Comparison of ENCODE assay signal across 22 cellular contexts in the genomic region with DNA sequence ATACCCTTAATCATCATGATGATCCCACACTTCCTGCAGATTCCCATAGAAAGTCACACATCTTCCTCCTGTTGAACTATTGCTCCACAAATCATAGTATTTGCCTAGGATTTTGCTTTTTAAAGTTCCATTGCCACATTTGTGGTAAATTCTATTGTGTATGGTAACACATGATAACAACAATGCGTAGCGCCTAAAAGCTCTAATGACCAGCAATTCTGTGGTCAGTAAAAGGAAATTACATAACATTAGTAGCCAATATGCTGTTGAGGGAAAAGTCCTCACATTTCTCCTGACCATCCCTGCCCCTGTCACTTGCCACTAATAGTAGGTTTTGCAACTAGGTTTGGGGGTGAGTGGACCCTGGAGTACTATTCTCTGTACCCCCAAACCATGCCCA. TPM values are rescaled to one million over a fixed set of nuclear protein-coding genes. Genes with fewer than 3 reads are reported as not detected.
DNase-seq lines count a peak whose midpoint lies in the region; TF ChIP-seq lines count a peak whose summit lies in the region.
"Had no signal": no experiment of that assay in that cellular context is flagged by ENCODE, and none has a peak within 500 bp of the region (broad histone marks: within the 10 kb centered on the region; RNA-seq: fewer than 3 reads in every experiment).

No MANE protein-coding gene starts in this region.

- H3K4me1 ChIP-seq in uterus: no peaks in the 10 kb centered on the region
- H3K4me1 ChIP-seq: A549 had no signal

- no peak overlapping the region for H3K4me3 Mint-ChIP-seq in neural crest cell
- H3K4me3 Mint-ChIP-seq: H9, T-cell had no signal

- no peaks in the 10 kb centered on the region for H3K9me3 ChIP-seq in uterus
- H3K9me3 ChIP-seq: A549 had no signal

- H3K9me3 Mint-ChIP-seq in neural crest cell: no peaks in the 10 kb centered on the region
- H3K9me3 Mint-ChIP-seq: T-cell had no signal

- no peaks in the 10 kb centered on the region for H3K27me3 ChIP-seq in uterus

- DNase-seq in CD1c-positive myeloid dendritic cell (ENCODE audit: extremely low spot score) (peak; percentile 25), M059J (ENCODE audit: low read depth) (peak; percentile 7), cardiac fibroblast (ENCODE audit: low read depth in 2 of 2) (peak; percentile 18 to 59), neural crest cell (ENCODE audit: low read depth, low spot score) (no peak), NCI-H187 (lab: John Stamatoyannopoulos, UW) (no peak), posterior vena cava (ENCODE audit: low spot score) (no peak), uterus (no peak)
- DNase-seq: C1 segment of cervical spinal cord, Calu3, DMS79 treated with DMSO at 0.1 percent for 48 hours, H9, Kasumi-1, NCI-H1105 treated with DMSO at 0.1 percent for 48 hours, NCI-H146, NCI-H2029, NCI-H446 treated with DMSO at 0.1 percent for 48 hours, NCI-H526, PC-9, SHP77, T-cell had no signal

- intact Hi-C loops in posterior vena cava (cut with DNase I) (no loop called here), uterus (cut with DNase I; ENCODE audit: low total_unique reads) (no loop called here)

- peak overlapping the region; percentile 84 for H3K27ac Mint-ChIP-seq in neural crest cell (ENCODE audit: unreplicated experiment)
- H3K27ac Mint-ChIP-seq: H9, T-cell had no signal

- H3K4me3 ChIP-seq in cardiac fibroblast (replicated peaks in 1 of 2; ENCODE audit: low read depth in 2 of 2, low read length in 2 of 2): no peak overlapping the region
- no peak overlapping the region for H3K4me3 ChIP-seq in uterus
- H3K4me3 ChIP-seq: A549, K562, PC-9 had no signal

- TF ChIP-seq CTCF in cardiac fibroblast (IDR thresholded peaks at IDR 0.05; ENCODE audit: low read depth, low read length) (no peak), neural crest cell (conservative IDR thresholded peaks at IDR 0.05) (no peak), uterus (IDR thresholded peaks at IDR 0.05) (no peak)

- H3K36me3 ChIP-seq in uterus: no peaks in the 10 kb centered on the region

- no peaks in the 10 kb centered on the region for H3K27me3 Mint-ChIP-seq in neural crest cell (ENCODE audit: low read depth)

- peaks cover 3% of the 10 kb centered on the region for H3K4me1 Mint-ChIP-seq in neural crest cell
- H3K4me1 Mint-ChIP-seq: T-cell had no signal

- no peak overlapping the region for H3K27ac ChIP-seq in uterus
- H3K27ac ChIP-seq: A549, PC-9 had no signal

- TF ChIP-seq POLR2A in uterus (IDR thresholded peaks at IDR 0.05): no peak

- H3K36me3 Mint-ChIP-seq in neural crest cell (ENCODE audit: low read depth): no peaks in the 10 kb centered on the region
- H3K36me3 Mint-ChIP-seq: T-cell had no signal

RNA-seq across cellular contexts. Expression of a gene that starts 31.8 kb away (rescaled TPM):
- 3.5 and 3.6 TPM in 2 replicates for total RNA-seq in M059J (2014; rRNA removed; shearing (Covaris generic))
- 0.58 and 0.61 TPM in 2 replicates for total RNA-seq in neural crest cell
- total RNA-seq in posterior vena cava: 1 to 10 TPM; 5.9 to 7.2 TPM
- 10 to 100 TPM; 15.4 to 28.6 (median 18.8) TPM for total RNA-seq in uterus
- total RNA-seq: H9, K562 had no signal

Comparison
In these comparisons a context has a peak if more than half of its experiments do, and no peak if none do; other contexts are left out.
1. DNase-seq: peak in CD1c-positive myeloid dendritic cell (single experiment), M059J (single experiment) and cardiac fibroblast (2 of 2); none in neural crest cell (single experiment), NCI-H187 (0 of 2), posterior vena cava (single experiment) and uterus (0 of 2).